In genomic region chr4:19329077-19329476, GRCh38 we compare ENCODE assay signal across 23 cellular contexts.
"Had no signal": no experiment of that assay in that cellular context is flagged by ENCODE, and none has a peak within 500 bp of the region (broad histone marks: within the 10 kb centered on the region; RNA-seq: fewer than 3 reads in every experiment).

No MANE protein-coding gene starts in this region.

- H2AFZ ChIP-seq: PC-9 had no signal

- H3K4me1 Mint-ChIP-seq: activated B cell treated with CpG ODN at 0.5 μM for 24 hours; activated CD4-positive, alpha-beta T cell treated with anti-CD3 and anti-CD28 coated beads, Interleukin-2, amount 10 ng/mL, durations not matched to agents 24 days and 14 days; activated CD8-positive, alpha-beta memory T cell treated with anti-CD3 and anti-CD28 coated beads, Interleukin-2, amount 10 ng/mL, durations not matched to agents 7 days and 5 days; activated naive CD4-positive, alpha-beta T cell treated with anti-CD3 and anti-CD28 coated beads, Interleukin-2, amount 50 U/mL, for 24 hours had no signal

- H3K36me3 Mint-ChIP-seq: activated CD8-positive, alpha-beta memory T cell treated with anti-CD3 and anti-CD28 coated beads, Interleukin-2, amount 10 ng/mL, durations not matched to agents 7 days and 5 days; activated naive CD4-positive, alpha-beta T cell treated with anti-CD3 and anti-CD28 coated beads, Interleukin-2, amount 50 U/mL, for 24 hours had no signal

- ATAC-seq: activated CD8-positive, alpha-beta memory T cell treated with anti-CD3 and anti-CD28 coated beads, Interleukin-2, amount 10 ng/mL, durations not matched to agents 7 days and 5 days had no signal

- H3K27ac ChIP-seq: PC-9 had no signal

- H3K27me3 Mint-ChIP-seq: activated B cell treated with CpG ODN at 0.5 μM for 24 hours; activated CD4-positive, alpha-beta T cell treated with anti-CD3 and anti-CD28 coated beads, Interleukin-2, amount 10 ng/mL, durations not matched to agents 24 days and 14 days; activated CD8-positive, alpha-beta memory T cell treated with anti-CD3 and anti-CD28 coated beads, Interleukin-2, amount 10 ng/mL, durations not matched to agents 7 days and 5 days; activated naive CD4-positive, alpha-beta T cell treated with anti-CD3 and anti-CD28 coated beads, Interleukin-2, amount 50 U/mL, for 24 hours; activated T-cell treated with anti-CD3 and anti-CD28 coated beads, Interleukin-2, amount 50 U/mL, for 24 hours had no signal

- H3K4me3 Mint-ChIP-seq: activated B cell treated with CpG ODN at 0.5 μM for 24 hours; activated CD4-positive, alpha-beta T cell treated with anti-CD3 and anti-CD28 coated beads, Interleukin-2, amount 10 ng/mL, durations not matched to agents 24 days and 14 days; activated CD8-positive, alpha-beta memory T cell treated with anti-CD3 and anti-CD28 coated beads, Interleukin-2, amount 10 ng/mL, durations not matched to agents 7 days and 5 days; activated naive CD4-positive, alpha-beta T cell treated with anti-CD3 and anti-CD28 coated beads, Interleukin-2, amount 50 U/mL, for 24 hours; activated T-cell treated with anti-CD3 and anti-CD28 coated beads, Interleukin-2, amount 50 U/mL, for 24 hours; activated T-helper 1 cell treated with anti-CD3 and anti-CD28 coated beads, Interleukin-12 subunit alpha, Interleukin-12 subunit beta, Interleukin-2, Interleukin-4 antibody, amounts not matched to agents 30 ng/mL and 10 ng/mL and 1 ng/mL, durations not matched to agents 14 hours and 24 hours and 36 hours; T-helper 1 cell treated with Interleukin-12 subunit alpha and Interleukin-12 subunit beta and Interleukin-4 antibody, amounts not matched to agents 30 μg/mL and 1 μg/mL, for 36 hours had no signal

- H3K4me2 ChIP-seq: PC-9 had no signal

- DNase-seq: activated B cell treated with CpG ODN at 0.5 μM for 24 hours; activated CD4-positive, alpha-beta T cell treated with anti-CD3 and anti-CD28 coated beads for 1 hour; activated CD4-positive, alpha-beta T cell treated with anti-CD3 and anti-CD28 coated beads, Interleukin-2, amount 10 ng/mL, durations not matched to agents 24 days and 14 days; activated CD4-positive, alpha-beta T cell treated with anti-CD3 and anti-CD28 coated beads, Interleukin-2, amount 50 U/mL, for 48 hours; activated CD8-positive, alpha-beta memory T cell treated with anti-CD3 and anti-CD28 coated beads, Interleukin-2, amount 10 ng/mL, durations not matched to agents 7 days and 5 days; activated effector memory CD4-positive, alpha-beta T cell treated with Interleukin-2 at 50 U/mL for 16 hours; activated naive CD4-positive, alpha-beta T cell; activated T-cell treated with anti-CD3 and anti-CD28 coated beads, Interleukin-2, amount 50 U/mL, for 24 hours; aorta; central memory CD4-positive, alpha-beta T cell; KG1; NCI-H1048; NCI-H1417 treated with DMSO at 0.1 percent for 48 hours; NCI-H1694; NCI-H2029; NCI-H345; NCI-H510A; NCI-H526 treated with DMSO at 0.1 percent for 48 hours; PC-9; SIG-M5 had no signal

- H3K27ac Mint-ChIP-seq: activated B cell treated with CpG ODN at 0.5 μM for 24 hours; activated CD4-positive, alpha-beta T cell treated with anti-CD3 and anti-CD28 coated beads, Interleukin-2, amount 10 ng/mL, durations not matched to agents 24 days and 14 days; activated CD8-positive, alpha-beta memory T cell treated with anti-CD3 and anti-CD28 coated beads, Interleukin-2, amount 10 ng/mL, durations not matched to agents 7 days and 5 days; activated naive CD4-positive, alpha-beta T cell treated with anti-CD3 and anti-CD28 coated beads, Interleukin-2, amount 50 U/mL, for 24 hours; activated T-cell treated with anti-CD3 and anti-CD28 coated beads, Interleukin-2, amount 50 U/mL, for 24 hours; activated T-helper 1 cell treated with anti-CD3 and anti-CD28 coated beads, Interleukin-12 subunit alpha, Interleukin-12 subunit beta, Interleukin-2, Interleukin-4 antibody, amounts not matched to agents 30 ng/mL and 10 ng/mL and 1 ng/mL, durations not matched to agents 14 hours and 24 hours and 36 hours; T-helper 1 cell treated with Interleukin-12 subunit alpha and Interleukin-12 subunit beta and Interleukin-4 antibody, amounts not matched to agents 30 μg/mL and 1 μg/mL, for 36 hours had no signal

- H3K4me3 ChIP-seq: PC-9 had no signal
